8 cellular contexts compared by ENCODE assay signal in genomic region chr11:73376168-73376802, GRCh38. TPM values are rescaled to one million over a fixed set of nuclear protein-coding genes. Genes with fewer than 3 reads are reported as not detected.
DNase-seq lines count a peak whose midpoint lies in the region; ATAC-seq, FAIRE-seq and TF ChIP-seq lines count a peak whose summit lies in the region.

Gene RELT, plus strand, starts transcription at chr11:73376399. Its CDS starts 12,738 bp downstream, at chr11:73389137.

- intact Hi-C loops in head of caudate nucleus (cut with DNase I) (no loop called here), pancreas (cut with DNase I) (no loop called here), tibial artery (cut with DNase I; ENCODE audit: low total_unique reads) (no loop called here)

- H3K27ac ChIP-seq in pancreas: peak within 1 kb of the TSS; percentile 34 to 78 (median 50)
- H3K27ac ChIP-seq in tibial artery: peak within 1 kb of the TSS; percentile 78 to 80

- H3K9me3 Mint-ChIP-seq in HFFc6: 0 out of 2 replicates have a peak, but pooled peaks cover 4% of the 10 kb centered on the region
- H3K9me3 Mint-ChIP-seq in activated naive CD8-positive, alpha-beta T cell (ENCODE audit: low read depth): no peaks in the 10 kb centered on the region

- H3K27me3 Mint-ChIP-seq in HFFc6 (ENCODE audit: insufficient read depth): peaks cover 25% of the 10 kb centered on the region
- H3K27me3 Mint-ChIP-seq in activated naive CD8-positive, alpha-beta T cell: no peaks in the 10 kb centered on the region

- H3K4me1 Mint-ChIP-seq in HFFc6 (ENCODE audit: low read depth): peaks cover 38% of the 10 kb centered on the region
- H3K4me1 Mint-ChIP-seq in activated naive CD8-positive, alpha-beta T cell (ENCODE audit: low read depth): peaks cover 38% of the 10 kb centered on the region

- FAIRE-seq in pancreas (lab: Jason Lieb, UNC): no peak

- H3K27me3 ChIP-seq in pancreas (no peaks in the 10 kb centered on the region), tibial artery (no peaks in the 10 kb centered on the region)

- H3K36me3 ChIP-seq in pancreas (no peaks in the 10 kb centered on the region), tibial artery (no peaks in the 10 kb centered on the region)

- peak; percentile 80 for TF ChIP-seq CTCF in GM12864 (IDR thresholded peaks at IDR 0.05; ENCODE audit: low read depth, low read length, missing control alignments)
- TF ChIP-seq CTCF in HFFc6 (IDR thresholded peaks at IDR 0.05): peak; percentile 94
- TF ChIP-seq CTCF in pancreas (IDR thresholded peaks at IDR 0.05): peak; percentile 93 to 99 (median 96)
- peak; percentile 95 to 96 for TF ChIP-seq CTCF in tibial artery (IDR thresholded peaks at IDR 0.05)

- H3K4me1 ChIP-seq in pancreas (peaks cover 0 to 4% (median 0%) of the 10 kb centered on the region in 3 donors), tibial artery (peaks cover 0 to 39% (median 16%) of the 10 kb centered on the region in 4 donors)

- H3K4me3 ChIP-seq in GM12864 (ENCODE audit: low read depth, low read length) (peak within 1 kb of the TSS; percentile 96), pancreas (peak within 1 kb of the TSS; percentile 40 to 82 (median 64)), tibial artery (peak within 1 kb of the TSS; percentile 59 to 71)

- H3K4me3 Mint-ChIP-seq in HFFc6: peak within 1 kb of the TSS; percentile 94
- H3K4me3 Mint-ChIP-seq in activated naive CD8-positive, alpha-beta T cell: peak within 1 kb of the TSS; percentile 97

- H3K36me3 Mint-ChIP-seq in HFFc6 (ENCODE audit: low read depth): 0 out of 2 replicates have a peak, but pooled peaks cover 5% of the 10 kb centered on the region
- no peaks in the 10 kb centered on the region for H3K36me3 Mint-ChIP-seq in activated naive CD8-positive, alpha-beta T cell

- DNase-seq in GM12864 (ENCODE audit: low read depth) (no peak), HFFc6 (peak; percentile 82), NAMALWA (ENCODE audit: low spot score) (peak; percentile 94), SKM-1 treated with dmso at 0.1 percent for 144 hours (lab: John Stamatoyannopoulos, UW; ENCODE audit: unreplicated experiment) (peak; percentile 87), head of caudate nucleus (peak; percentile 63 to 94 (median 88)), pancreas (peak; percentile 78 to 97 (median 91)), tibial artery (peak; percentile 75 to 92)

- WGBS in pancreas, 2 donors: 1% methylated on average over 58 to 95 of the region's 95 CpGs

- H3K27ac Mint-ChIP-seq in HFFc6: peak within 1 kb of the TSS; percentile 89
- H3K27ac Mint-ChIP-seq in activated naive CD8-positive, alpha-beta T cell: peak within 1 kb of the TSS; percentile 93

- H3K9me3 ChIP-seq in pancreas (no peaks in the 10 kb centered on the region), tibial artery (no peaks in the 10 kb centered on the region)

- ATAC-seq in pancreas: peak; percentile 94 to 97 (median 96)

RNA-seq across cellular contexts. Expression of gene RELT, which starts in this region (rescaled TPM):
- 1 to 10 TPM; 6.2 to 7.7 (median 7.0) TPM for total RNA-seq in HFFc6 (2021; fragmentation: NEBNext Ultra II Directional; extraction: Animal tissue kit (Norgen Biotek cat#: 25700))
- 1 to 10 TPM in 2 of 6 donors, under 1 TPM in 4; 0.23 to 4.7 (median 0.75) TPM for total RNA-seq in pancreas
- polyA plus RNA-seq in pancreas: under 1 TPM; 0.59 to 0.91 TPM
